In genomic region chr1:219173758-219174671, GRCh38 we compare ENCODE assay signal across 8 cellular contexts. TPM values are rescaled to one million over a fixed set of nuclear protein-coding genes. Genes with fewer than 3 reads are reported as not detected.
A peak's percentile ranks its signal among the peaks of the same experiment; 100 is the strongest.
DNase-seq lines count a peak whose midpoint lies in the region; ATAC-seq and TF ChIP-seq lines count a peak whose summit lies in the region.

TSS of gene LYPLAL1 (plus strand) at chr1:219173878. CDS start at chr1:219173891, 13 bp downstream.

- 0 to 1% (median 1%) methylated on average over 43 to 51 of the region's 51 CpGs for WGBS in adipose tissue, 3 donors
- WGBS in heart left ventricle, 4 donors: 1% methylated on average over 39 to 51 of the region's 51 CpGs

- H3K4me1 Mint-ChIP-seq in T-cell (peaks cover 38 to 52% (median 52%) of the 10 kb centered on the region in 3 donors), type B pancreatic cell (ENCODE audit: unreplicated experiment) (peaks cover 30% of the 10 kb centered on the region)

- peak within 1 kb of the TSS; percentile 62 for H3K27ac ChIP-seq in adipose tissue (ENCODE audit: low read depth, low read length)
- peak within 1 kb of the TSS; percentile 83 to 97 (median 94) for H3K27ac ChIP-seq in heart left ventricle

- H3K27me3 Mint-ChIP-seq in T-cell: no peaks in the 10 kb centered on the region
- H3K27me3 Mint-ChIP-seq in type B pancreatic cell: no peaks in the 10 kb centered on the region

- no peaks in the 10 kb centered on the region for H3K9me3 Mint-ChIP-seq in T-cell
- H3K9me3 Mint-ChIP-seq in type B pancreatic cell: no peaks in the 10 kb centered on the region

- H3K4me3 ChIP-seq in GM12875 (ENCODE audit: low read depth, low read length): peak within 1 kb of the TSS; percentile 94
- peak within 1 kb of the TSS; percentile 66 to 92 (median 78) for H3K4me3 ChIP-seq in heart left ventricle

- H3K4me3 Mint-ChIP-seq in T-cell (peak within 1 kb of the TSS; percentile 90 to 97 (median 94)), type B pancreatic cell (peak within 1 kb of the TSS; percentile 96)

- ATAC-seq in HG02759 (IDR thresholded peaks at IDR 0.05; ENCODE audit: unreplicated experiment): peak; percentile 67
- ATAC-seq in T-cell (replicated peaks in 1 of 4): peak; percentile 94 to 96 (median 94)
- ATAC-seq in heart left ventricle: peak; percentile 93 to 96 (median 94)

- CTCF ChIA-PET in T-cell (lab: Charles Lee): interaction anchor here in 1 of 2 donors (0.7 kb wide), 1 partner anchor 13 kb away, joined by 3 read pairs; no protein-coding TSS in a partner anchor

- peaks cover 0 to 3% (median 0%) of the 10 kb centered on the region in 9 donors for H3K36me3 ChIP-seq in heart left ventricle

- TF ChIP-seq POLR2A in heart left ventricle (IDR thresholded peaks at IDR 0.05): peak in 1 of 2 donors; percentile 89

- H3K27ac Mint-ChIP-seq in T-cell (peak within 1 kb of the TSS; percentile 92 to 94), type B pancreatic cell (peak within 1 kb of the TSS; percentile 91)

- no peaks in the 10 kb centered on the region for H3K27me3 ChIP-seq in heart left ventricle

- no peaks in the 10 kb centered on the region for H3K9me3 ChIP-seq in heart left ventricle

- DNase-seq in NCI-H128 (lab: John Stamatoyannopoulos, UW; ENCODE audit: unreplicated experiment) (peak; percentile 80), T-cell (peak; percentile 75 to 89 (median 84)), heart left ventricle (peak; percentile 90 to 96 (median 92)), posterior cingulate gyrus (peak; percentile 79 to 98 (median 86)), type B pancreatic cell (ENCODE audit: extremely low spot score, unreplicated experiment) (peak; percentile 93)

- peaks cover 0 to 52% (median 31%) of the 10 kb centered on the region in 12 donors for H3K4me1 ChIP-seq in heart left ventricle

- H3K36me3 Mint-ChIP-seq in T-cell (peaks cover 4% of the 10 kb centered on the region), type B pancreatic cell (peaks cover 4% of the 10 kb centered on the region)

- POLR2A ChIA-PET in T-cell (lab: Charles Lee): interaction anchor here in 1 of 2 donors (0.6 to 1.2 kb wide), 2 partner anchors 12 to 24 kb away, joined by 3 read pairs; no protein-coding TSS in a partner anchor

- intact Hi-C loops in heart left ventricle (cut with DNase I): loop anchor here in 4 of 10 donors (5.0 to 10.0 kb wide), 2 partner anchors 707 to 829 kb away; partner anchors contain the start of gene TGFB2 (in 4 of the 4)
- intact Hi-C loops in posterior cingulate gyrus (cut with DNase I): loop anchor here (5.0 kb wide), 2 partner anchors 827 to 1098 kb away; partner anchors contain the start of genes RAB3GAP2 and TGFB2

- TF ChIP-seq CTCF in GM12875 (IDR thresholded peaks at IDR 0.05; ENCODE audit: borderline replicate concordance, insufficient read depth, low read depth, low read length): no peak; the same call in 1 of the 2 replicates
- TF ChIP-seq CTCF in heart left ventricle (IDR thresholded peaks at IDR 0.05): peak in 3 of 12 donors; percentile 10 to 34 (median 31)
- TF ChIP-seq CTCF in type B pancreatic cell (conservative IDR thresholded peaks at IDR 0.05): peak; percentile 41

RNA-seq across cellular contexts. Expression of gene LYPLAL1, which starts in this region (rescaled TPM):
- total RNA-seq in T-cell (10 to 100 TPM; 14.2 to 19.4 (median 18.3) TPM), heart left ventricle (100 to 1,000 TPM in 4 of 9 donors, 10 to 100 TPM in 5; 31.8 to 126 (median 90.5) TPM), type B pancreatic cell (ENCODE audit: low replicate concordance) (25.7 and 29.7 TPM in 2 replicates)
- polyA plus RNA-seq in adipose tissue (10 to 100 TPM; 10.1 to 19.1 (median 14.0) TPM), heart left ventricle (10 to 100 TPM; 19.6 to 87.2 TPM)

Comparison
In these comparisons a context has a peak if more than half of its experiments do, and no peak if none do; other contexts are left out.
1. Peak in every context shown above with its lines: DNase-seq, ATAC-seq, H3K4me3 ChIP-seq and H3K27ac ChIP-seq.